8 cellular contexts compared by ENCODE assay signal in the genomic region with DNA sequence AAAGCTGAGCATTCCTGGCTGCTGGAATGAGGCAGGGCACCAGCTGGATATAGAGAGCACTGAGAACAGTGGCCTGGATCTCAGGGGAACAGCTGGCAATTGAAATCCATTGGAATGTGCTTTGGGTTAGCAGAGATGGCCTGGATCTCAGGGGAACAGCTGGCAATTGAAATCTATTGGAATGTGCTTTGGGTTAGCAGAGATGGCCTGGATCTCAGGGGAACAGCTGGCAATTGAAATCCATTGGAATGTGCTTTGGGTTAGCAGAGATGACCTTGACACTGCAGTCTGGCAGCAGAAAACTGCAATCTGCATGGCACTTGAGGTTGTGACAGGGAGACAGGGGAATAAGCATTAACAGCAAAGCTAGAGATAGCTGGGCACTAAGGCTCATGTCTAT. TPM values are rescaled to one million over a fixed set of nuclear protein-coding genes. Genes with fewer than 3 reads are reported as not detected.
"Had no signal": no experiment of that assay in that cellular context is flagged by ENCODE, and none has a peak within 500 bp of the region (broad histone marks: within the 10 kb centered on the region; RNA-seq: fewer than 3 reads in every experiment).

No MANE protein-coding gene starts in this region.

RNA-seq across cellular contexts. Expression of gene HSD3B1, which starts 10.7 kb away (rescaled TPM):
- total RNA-seq: activated CD4-positive, alpha-beta memory T cell treated with anti-CD3 and anti-CD28 coated beads, Interleukin-2, amount 10 ng/mL, durations not matched to agents 7 days and 5 days; activated CD8-positive, alpha-beta memory T cell treated with anti-CD3 and anti-CD28 coated beads, Interleukin-2, amount 10 ng/mL, durations not matched to agents 7 days and 5 days; aorta; cardiac septum; NCI-H460; PC-3; T-helper 1 cell treated with Interleukin-12 subunit alpha and Interleukin-12 subunit beta and Interleukin-4 antibody, amounts not matched to agents 30 ng/mL and 1 ng/mL, for 36 hours; T-helper 2 cell treated with Interferon-gamma antibody and Interleukin-4, amounts not matched to agents 100 ng/mL and 5 ng/mL, for 36 hours had no signal
- polyA plus RNA-seq: aorta had no signal
